ENCODE assay signal across 24 cellular contexts in genomic region chr12:111091036-111091435, GRCh38. TPM values are rescaled to one million over a fixed set of nuclear protein-coding genes. Genes with fewer than 3 reads are reported as not detected.
DNase-seq lines count a peak whose midpoint lies in the region; ATAC-seq, FAIRE-seq and TF ChIP-seq lines count a peak whose summit lies in the region.
"Had no signal": no experiment of that assay in that cellular context is flagged by ENCODE, and none has a peak within 500 bp of the region (broad histone marks: within the 10 kb centered on the region; RNA-seq: fewer than 3 reads in every experiment).

No MANE protein-coding gene starts in this region.

- peak overlapping the region; percentile 75 for H3K4me2 ChIP-seq in OCI-LY7 (ENCODE audit: low read length)
- H3K4me2 ChIP-seq: BLaER1 treated with 17β-estradiol and CSF1 and Interleukin-3, amounts not matched to agents 10 nM and 100 nM had no signal

- intact Hi-C loops in OCI-LY7 (cut with micrococcal nuclease; ENCODE audit: unreplicated experiment): loop anchor here (5.0 kb wide), 1 partner anchor 69 kb away; no protein-coding TSS in a partner anchor
- intact Hi-C loops in upper lobe of right lung (cut with DNase I): no loop called here

- H3K27me3 ChIP-seq in upper lobe of right lung: peaks cover 26% of the 10 kb centered on the region
- H3K27me3 ChIP-seq: BLaER1 treated with 17β-estradiol and CSF1 and Interleukin-3, amounts not matched to agents 10 nM and 100 nM had no signal

- POLR2A ChIA-PET in OCI-LY7 (lab: Charles Lee): interaction anchor here (1.6 kb wide), 1 partner anchor 8 kb away, joined by 6 read pairs; no protein-coding TSS in a partner anchor

- H3K4me3 ChIP-seq in OCI-LY7 (ENCODE audit: low read depth, low read length, poor library complexity, severe bottlenecking) (no peak overlapping the region), upper lobe of right lung (no peak overlapping the region)
- H3K4me3 ChIP-seq: BLaER1 treated with 17β-estradiol and CSF1 and Interleukin-3, amounts not matched to agents 10 nM and 100 nM; GM12878; GM23248 had no signal

- CTCF ChIA-PET in OCI-LY7 (lab: Charles Lee; ENCODE audit: unreplicated experiment): no interaction called here

- no peaks in the 10 kb centered on the region for H4K20me1 ChIP-seq in OCI-LY7 (ENCODE audit: insufficient read depth, low read length)
- H4K20me1 ChIP-seq: BLaER1 treated with 17β-estradiol and CSF1 and Interleukin-3, amounts not matched to agents 10 nM and 100 nM had no signal

- H3K4me1 ChIP-seq in OCI-LY7 (ENCODE audit: insufficient read depth, low read length, poor library complexity, severe bottlenecking) (peaks cover 96% of the 10 kb centered on the region), upper lobe of right lung (no peaks in the 10 kb centered on the region)

- no peak for TF ChIP-seq POLR2A in GM12891 (IDR thresholded peaks at IDR 0.05; ENCODE audit: low read depth, low read length)

- H3K36me3 ChIP-seq in OCI-LY7 (ENCODE audit: insufficient read depth, low read length): no peaks in the 10 kb centered on the region
- H3K36me3 ChIP-seq in upper lobe of right lung: no peaks in the 10 kb centered on the region
- H3K36me3 ChIP-seq: BLaER1 treated with 17β-estradiol and CSF1 and Interleukin-3, amounts not matched to agents 10 nM and 100 nM had no signal

- ATAC-seq in left lobe of liver (peak; percentile 51), upper lobe of right lung (no peak)
- ATAC-seq: GM12878, HCT116 had no signal

- TF ChIP-seq CTCF in OCI-LY7 (conservative IDR thresholded peaks at IDR 0.05; ENCODE audit: low read length) (no peak), upper lobe of right lung (IDR thresholded peaks at IDR 0.05) (no peak)

- H3K27ac ChIP-seq in OCI-LY7 (ENCODE audit: low read depth, low read length, poor library complexity, severe bottlenecking) (no peak overlapping the region), upper lobe of right lung (no peak overlapping the region)
- H3K27ac ChIP-seq: BLaER1 treated with 17β-estradiol and CSF1 and Interleukin-3, amounts not matched to agents 10 nM and 100 nM; GM23248 had no signal

- no TSS peak for BruUV-seq in OCI-LY7 (replicated peaks; lab: Mats Ljungman, UMichigan)

- H3K9me2 ChIP-seq in OCI-LY7 (ENCODE audit: insufficient read depth, low read length): no peaks in the 10 kb centered on the region

- no peak for DNase-seq in GM12891 (ENCODE audit: insufficient read length, low spot score)
- DNase-seq in OCI-LY7 (ENCODE audit: low spot score): no peak
- DNase-seq in left lobe of liver (ENCODE audit: low spot score): no peak
- DNase-seq in upper lobe of right lung: peak; percentile 51
- no peak for DNase-seq in H4 (ENCODE audit: low spot score)
- DNase-seq in iPS-NIHi7 (ENCODE audit: extremely low spot score): no peak
- no peak for DNase-seq in NCI-H2227 treated with DMSO at 0.1 percent for 48 hours (lab: John Stamatoyannopoulos, UW)
- DNase-seq: CD4-positive, CD25-positive, alpha-beta regulatory T cell; CD8-positive, alpha-beta memory T cell; COR-L47; DMS 273 treated with DMSO at 0.1 percent for 48 hours; DMS53; DND-41; EL; GM23248; HFFc6 had no signal

- peak; percentile 54 for FAIRE-seq in GM12891 (lab: Jason Lieb, UNC)
- FAIRE-seq: GM12878, H54, HTR-8/SVneo had no signal

- H3K9me3 ChIP-seq in OCI-LY7 (ENCODE audit: low read length): no peaks in the 10 kb centered on the region
- H3K9me3 ChIP-seq in upper lobe of right lung: no peaks in the 10 kb centered on the region
- H3K9me3 ChIP-seq: BLaER1 treated with 17β-estradiol and CSF1 and Interleukin-3, amounts not matched to agents 10 nM and 100 nM had no signal

- H2AFZ ChIP-seq in OCI-LY7 (ENCODE audit: low read length): no peak overlapping the region
- H2AFZ ChIP-seq: GM23248 had no signal

- no peaks in the 10 kb centered on the region for H3K79me2 ChIP-seq in OCI-LY7 (ENCODE audit: insufficient read depth, low read depth, low read length)

TF ChIP-seq in GM12891, 5 proteins besides CTCF, POLR2A, EP300 and RAD21:
- no peak for TF ChIP-seq PAX5 (IDR thresholded peaks at IDR 0.05; ENCODE audit: insufficient read depth, low read length, severe bottlenecking)

RNA-seq across cellular contexts. Expression of gene CUX2, which starts 57.1 kb away (rescaled TPM):
- polyA plus RNA-seq in GM12891 (2012; ENCODE audit: low read depth, missing spikeins): 0.62 TPM
- total RNA-seq in OCI-LY7 (2014; rRNA removed; shearing (Covaris generic)): 4.1 and 4.4 TPM in 2 replicates
- total RNA-seq in OCI-LY7 (2022): 29.0 and 35.0 TPM in 2 replicates
- 43.2 TPM for total RNA-seq in left lobe of liver
- total RNA-seq in upper lobe of right lung: 0.20 TPM
- total RNA-seq in H4 (2014; rRNA removed; shearing (Covaris generic)): 0.15 TPM in 1 of 2 replicates, not detected in the other
- total RNA-seq: A172; B cell; CD8-positive, alpha-beta memory T cell; GM23248; HFFc6 had no signal
- polyA plus RNA-seq: CD4-positive, CD25-positive, alpha-beta regulatory T cell; CD8-positive, alpha-beta memory T cell; GM23248; IgD-negative memory B cell had no signal
